1 cellular context compared by ENCODE assay signal in the genomic region with DNA sequence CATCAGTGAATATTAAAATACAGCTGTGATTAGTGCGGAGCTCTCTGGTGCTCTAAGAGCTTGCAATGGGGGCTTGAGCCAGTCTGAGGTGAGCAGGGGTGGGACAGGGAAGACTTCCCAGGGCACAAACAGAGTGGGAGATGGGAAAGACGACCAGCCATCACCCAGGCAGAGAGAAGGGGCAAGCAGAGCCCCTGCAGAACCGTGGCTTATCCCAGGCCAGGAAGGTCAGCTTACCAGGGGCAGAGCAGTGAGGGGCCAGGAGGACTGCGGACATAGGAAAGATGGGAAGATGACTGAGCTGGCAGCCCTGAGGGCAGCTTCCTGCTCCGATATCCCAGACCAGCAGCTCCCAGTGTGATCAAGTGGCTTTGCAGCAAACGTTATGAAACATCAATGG.
TF ChIP-seq lines count a peak whose summit lies in the region.

No MANE protein-coding gene starts in this region.

TF ChIP-seq in H1, 55 proteins besides CTCF, POLR2A, EP300 and RAD21 (continued from another document):
- TF ChIP-seq GABPA (IDR thresholded peaks at IDR 0.05; ENCODE audit: borderline replicate concordance, insufficient read depth, low read length) (no peak), TAF7 (optimal IDR thresholded peaks at IDR 0.05; ENCODE audit: borderline replicate concordance, low read depth, low read length) (no peak), ASH2L (IDR thresholded peaks at IDR 0.05; ENCODE audit: low read length) (no peak), RNF2 (IDR thresholded peaks at IDR 0.05; ENCODE audit: borderline replicate concordance, low read depth, low read length, missing control alignments, poor library complexity, severe bottlenecking) (no peak), RXRA (IDR thresholded peaks at IDR 0.05; ENCODE audit: insufficient read depth, low read depth, low read length) (no peak), CEBPB (IDR thresholded peaks at IDR 0.05; ENCODE audit: low read depth, low read length) (no peak), KDM4A (IDR thresholded peaks at IDR 0.05; ENCODE audit: low read depth, low read length, severe bottlenecking) (no peak), FOSL1 (IDR thresholded peaks at IDR 0.05; ENCODE audit: insufficient read depth, low read depth, low read length) (no peak), RFX5 (IDR thresholded peaks at IDR 0.05; ENCODE audit: borderline replicate concordance, low read depth, low read length) (no peak)
- TF ChIP-seq, protein P1, sequence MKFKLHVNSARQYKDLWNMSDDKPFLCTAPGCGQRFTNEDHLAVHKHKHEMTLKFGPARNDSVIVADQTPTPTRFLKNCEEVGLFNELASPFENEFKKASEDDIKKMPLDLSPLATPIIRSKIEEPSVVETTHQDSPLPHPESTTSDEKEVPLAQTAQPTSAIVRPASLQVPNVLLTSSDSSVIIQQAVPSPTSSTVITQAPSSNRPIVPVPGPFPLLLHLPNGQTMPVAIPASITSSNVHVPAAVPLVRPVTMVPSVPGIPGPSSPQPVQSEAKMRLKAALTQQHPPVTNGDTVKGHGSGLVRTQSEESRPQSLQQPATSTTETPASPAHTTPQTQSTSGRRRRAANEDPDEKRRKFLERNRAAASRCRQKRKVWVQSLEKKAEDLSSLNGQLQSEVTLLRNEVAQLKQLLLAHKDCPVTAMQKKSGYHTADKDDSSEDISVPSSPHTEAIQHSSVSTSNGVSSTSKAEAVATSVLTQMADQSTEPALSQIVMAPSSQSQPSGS (IDR thresholded peaks at IDR 0.05; ENCODE audit: low read length): no peak
- TF ChIP-seq, protein P2, sequence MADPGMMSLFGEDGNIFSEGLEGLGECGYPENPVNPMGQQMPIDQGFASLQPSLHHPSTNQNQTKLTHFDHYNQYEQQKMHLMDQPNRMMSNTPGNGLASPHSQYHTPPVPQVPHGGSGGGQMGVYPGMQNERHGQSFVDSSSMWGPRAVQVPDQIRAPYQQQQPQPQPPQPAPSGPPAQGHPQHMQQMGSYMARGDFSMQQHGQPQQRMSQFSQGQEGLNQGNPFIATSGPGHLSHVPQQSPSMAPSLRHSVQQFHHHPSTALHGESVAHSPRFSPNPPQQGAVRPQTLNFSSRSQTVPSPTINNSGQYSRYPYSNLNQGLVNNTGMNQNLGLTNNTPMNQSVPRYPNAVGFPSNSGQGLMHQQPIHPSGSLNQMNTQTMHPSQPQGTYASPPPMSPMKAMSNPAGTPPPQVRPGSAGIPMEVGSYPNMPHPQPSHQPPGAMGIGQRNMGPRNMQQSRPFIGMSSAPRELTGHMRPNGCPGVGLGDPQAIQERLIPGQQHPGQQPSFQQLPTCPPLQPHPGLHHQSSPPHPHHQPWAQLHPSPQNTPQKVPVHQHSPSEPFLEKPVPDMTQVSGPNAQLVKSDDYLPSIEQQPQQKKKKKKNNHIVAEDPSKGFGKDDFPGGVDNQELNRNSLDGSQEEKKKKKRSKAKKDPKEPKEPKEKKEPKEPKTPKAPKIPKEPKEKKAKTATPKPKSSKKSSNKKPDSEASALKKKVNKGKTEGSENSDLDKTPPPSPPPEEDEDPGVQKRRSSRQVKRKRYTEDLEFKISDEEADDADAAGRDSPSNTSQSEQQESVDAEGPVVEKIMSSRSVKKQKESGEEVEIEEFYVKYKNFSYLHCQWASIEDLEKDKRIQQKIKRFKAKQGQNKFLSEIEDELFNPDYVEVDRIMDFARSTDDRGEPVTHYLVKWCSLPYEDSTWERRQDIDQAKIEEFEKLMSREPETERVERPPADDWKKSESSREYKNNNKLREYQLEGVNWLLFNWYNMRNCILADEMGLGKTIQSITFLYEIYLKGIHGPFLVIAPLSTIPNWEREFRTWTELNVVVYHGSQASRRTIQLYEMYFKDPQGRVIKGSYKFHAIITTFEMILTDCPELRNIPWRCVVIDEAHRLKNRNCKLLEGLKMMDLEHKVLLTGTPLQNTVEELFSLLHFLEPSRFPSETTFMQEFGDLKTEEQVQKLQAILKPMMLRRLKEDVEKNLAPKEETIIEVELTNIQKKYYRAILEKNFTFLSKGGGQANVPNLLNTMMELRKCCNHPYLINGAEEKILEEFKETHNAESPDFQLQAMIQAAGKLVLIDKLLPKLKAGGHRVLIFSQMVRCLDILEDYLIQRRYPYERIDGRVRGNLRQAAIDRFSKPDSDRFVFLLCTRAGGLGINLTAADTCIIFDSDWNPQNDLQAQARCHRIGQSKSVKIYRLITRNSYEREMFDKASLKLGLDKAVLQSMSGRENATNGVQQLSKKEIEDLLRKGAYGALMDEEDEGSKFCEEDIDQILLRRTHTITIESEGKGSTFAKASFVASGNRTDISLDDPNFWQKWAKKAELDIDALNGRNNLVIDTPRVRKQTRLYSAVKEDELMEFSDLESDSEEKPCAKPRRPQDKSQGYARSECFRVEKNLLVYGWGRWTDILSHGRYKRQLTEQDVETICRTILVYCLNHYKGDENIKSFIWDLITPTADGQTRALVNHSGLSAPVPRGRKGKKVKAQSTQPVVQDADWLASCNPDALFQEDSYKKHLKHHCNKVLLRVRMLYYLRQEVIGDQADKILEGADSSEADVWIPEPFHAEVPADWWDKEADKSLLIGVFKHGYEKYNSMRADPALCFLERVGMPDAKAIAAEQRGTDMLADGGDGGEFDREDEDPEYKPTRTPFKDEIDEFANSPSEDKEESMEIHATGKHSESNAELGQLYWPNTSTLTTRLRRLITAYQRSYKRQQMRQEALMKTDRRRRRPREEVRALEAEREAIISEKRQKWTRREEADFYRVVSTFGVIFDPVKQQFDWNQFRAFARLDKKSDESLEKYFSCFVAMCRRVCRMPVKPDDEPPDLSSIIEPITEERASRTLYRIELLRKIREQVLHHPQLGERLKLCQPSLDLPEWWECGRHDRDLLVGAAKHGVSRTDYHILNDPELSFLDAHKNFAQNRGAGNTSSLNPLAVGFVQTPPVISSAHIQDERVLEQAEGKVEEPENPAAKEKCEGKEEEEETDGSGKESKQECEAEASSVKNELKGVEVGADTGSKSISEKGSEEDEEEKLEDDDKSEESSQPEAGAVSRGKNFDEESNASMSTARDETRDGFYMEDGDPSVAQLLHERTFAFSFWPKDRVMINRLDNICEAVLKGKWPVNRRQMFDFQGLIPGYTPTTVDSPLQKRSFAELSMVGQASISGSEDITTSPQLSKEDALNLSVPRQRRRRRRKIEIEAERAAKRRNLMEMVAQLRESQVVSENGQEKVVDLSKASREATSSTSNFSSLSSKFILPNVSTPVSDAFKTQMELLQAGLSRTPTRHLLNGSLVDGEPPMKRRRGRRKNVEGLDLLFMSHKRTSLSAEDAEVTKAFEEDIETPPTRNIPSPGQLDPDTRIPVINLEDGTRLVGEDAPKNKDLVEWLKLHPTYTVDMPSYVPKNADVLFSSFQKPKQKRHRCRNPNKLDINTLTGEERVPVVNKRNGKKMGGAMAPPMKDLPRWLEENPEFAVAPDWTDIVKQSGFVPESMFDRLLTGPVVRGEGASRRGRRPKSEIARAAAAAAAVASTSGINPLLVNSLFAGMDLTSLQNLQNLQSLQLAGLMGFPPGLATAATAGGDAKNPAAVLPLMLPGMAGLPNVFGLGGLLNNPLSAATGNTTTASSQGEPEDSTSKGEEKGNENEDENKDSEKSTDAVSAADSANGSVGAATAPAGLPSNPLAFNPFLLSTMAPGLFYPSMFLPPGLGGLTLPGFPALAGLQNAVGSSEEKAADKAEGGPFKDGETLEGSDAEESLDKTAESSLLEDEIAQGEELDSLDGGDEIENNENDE (IDR thresholded peaks at IDR 0.05; ENCODE audit: insufficient replicate concordance, low read length): no peak
- TF ChIP-seq, protein P3, sequence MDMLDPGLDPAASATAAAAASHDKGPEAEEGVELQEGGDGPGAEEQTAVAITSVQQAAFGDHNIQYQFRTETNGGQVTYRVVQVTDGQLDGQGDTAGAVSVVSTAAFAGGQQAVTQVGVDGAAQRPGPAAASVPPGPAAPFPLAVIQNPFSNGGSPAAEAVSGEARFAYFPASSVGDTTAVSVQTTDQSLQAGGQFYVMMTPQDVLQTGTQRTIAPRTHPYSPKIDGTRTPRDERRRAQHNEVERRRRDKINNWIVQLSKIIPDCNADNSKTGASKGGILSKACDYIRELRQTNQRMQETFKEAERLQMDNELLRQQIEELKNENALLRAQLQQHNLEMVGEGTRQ (IDR thresholded peaks at IDR 0.05; ENCODE audit: low read length): no peak
